ENCODE assay signal across 1 cellular context in genomic region chr1:233972563-233972950, GRCh38.
TF ChIP-seq lines count a peak whose summit lies in the region.

No MANE protein-coding gene starts in this region.

TF ChIP-seq in HCT116, 20 proteins besides CTCF, POLR2A, EP300 and RAD21 (continued from another document):
- no peak for TF ChIP-seq ZFX (IDR thresholded peaks at IDR 0.05)
- TF ChIP-seq SRF (IDR thresholded peaks at IDR 0.05; ENCODE audit: low read depth) = no peak
- no peak for TF ChIP-seq TCF7L2 (IDR thresholded peaks at IDR 0.05; ENCODE audit: borderline replicate concordance, extremely low read depth, insufficient read depth, insufficient read length)
- no peak for TF ChIP-seq EGR1 (IDR thresholded peaks at IDR 0.05; ENCODE audit: low read depth)
